Comparison of ENCODE assay signal across 18 cellular contexts in the genomic region with DNA sequence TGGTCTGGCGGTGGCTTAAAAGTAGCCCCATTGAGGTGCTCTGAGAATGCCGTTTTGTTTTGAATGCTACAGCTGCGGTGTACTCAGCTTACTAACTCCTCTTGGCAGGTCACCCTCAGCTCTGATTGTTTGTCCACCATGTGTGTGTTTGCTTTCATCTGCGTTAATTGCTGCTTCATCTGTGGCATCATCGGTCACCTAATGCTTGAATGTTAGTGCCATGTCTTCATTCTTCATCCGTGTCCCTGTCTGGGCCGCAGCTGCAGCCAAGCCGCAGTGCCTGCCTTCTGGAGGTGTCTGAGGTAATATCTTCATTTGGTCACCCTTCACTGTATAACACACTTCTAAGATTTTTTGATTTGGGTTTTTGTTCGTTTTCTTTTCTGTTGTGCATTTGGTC. TPM values are rescaled to one million over a fixed set of nuclear protein-coding genes. Genes with fewer than 3 reads are reported as not detected.
DNase-seq lines count a peak whose midpoint lies in the region; ATAC-seq, FAIRE-seq and TF ChIP-seq lines count a peak whose summit lies in the region.
"Had no signal": no experiment of that assay in that cellular context is flagged by ENCODE, and none has a peak within 500 bp of the region (broad histone marks: within the 10 kb centered on the region; RNA-seq: fewer than 3 reads in every experiment).

No MANE protein-coding gene starts in this region.

- DNase-seq in DMS53 (lab: John Stamatoyannopoulos, UW) (peak; percentile 64), NCI-H146 treated with DMSO at 0.1 percent for 48 hours (lab: John Stamatoyannopoulos, UW; ENCODE audit: unreplicated experiment) (peak; percentile 93), SHP77 treated with DMSO at 0.1 percent for 48 hours (lab: John Stamatoyannopoulos, UW) (peak; percentile 68), kidney glomerular epithelial cell (lab: John Stamatoyannopoulos, UW) (no peak), SK-N-SH (no peak), MCF 10A (ENCODE audit: unreplicated experiment) (no peak)
- DNase-seq: activated CD4-positive, CD25-positive, alpha-beta regulatory T cell; CD8-positive, alpha-beta memory T cell; foreskin keratinocyte; nucleus accumbens; SIG-M5; sigmoid colon had no signal

- H3K27me3 ChIP-seq in SK-N-SH (ENCODE audit: insufficient read depth) = no peaks in the 10 kb centered on the region
- H3K27me3 ChIP-seq: foreskin keratinocyte, sigmoid colon had no signal

- intact Hi-C loops in MCF 10A (cut with micrococcal nuclease) = no loop called here

- 0 out of 2 replicates have a peak, but pooled peaks cover 5% of the 10 kb centered on the region for H3K9me3 ChIP-seq in SK-N-SH
- H3K9me3 ChIP-seq: sigmoid colon had no signal

- peaks cover 31 to 33% of the 10 kb centered on the region in 2 experiments for H3K36me3 ChIP-seq in SK-N-SH (replicated peaks in 1 of 2; ENCODE audit: control insufficient read depth in 1 of 2, insufficient read depth in 2 of 2, low read length in 1 of 2)

- peaks cover 3 to 20% of the 10 kb centered on the region in 2 experiments; a peak in 3 of 4 replicates for H3K4me1 ChIP-seq in SK-N-SH (ENCODE audit: control insufficient read depth in 1 of 2, insufficient read depth in 2 of 2, low read depth in 1 of 2, low read length in 1 of 2)
- H3K4me1 ChIP-seq: foreskin keratinocyte had no signal

- no peak overlapping the region for H3K4me3 Mint-ChIP-seq in activated T-helper 17 cell treated with anti-CD3 and anti-CD28 coated beads, Interleukin-2, amount 50 U/mL, for 72 hours
- no peak overlapping the region for H3K4me3 Mint-ChIP-seq in MCF 10A (ENCODE audit: unreplicated experiment)
- H3K4me3 Mint-ChIP-seq: CD8-positive, alpha-beta memory T cell; dendritic cell treated with granulocyte-macrophage colony-stimulating factor and Interleukin-4, amounts not matched to agents 40 ng/mL and 50 ng/mL, for 4 days; T-helper 1 cell treated with Interleukin-12 subunit alpha and Interleukin-12 subunit beta and Interleukin-4 antibody, amounts not matched to agents 30 μg/mL and 1 μg/mL, for 36 hours had no signal

- H3K36me3 Mint-ChIP-seq in activated T-helper 17 cell treated with anti-CD3 and anti-CD28 coated beads, Interleukin-2, amount 50 U/mL, for 72 hours (ENCODE audit: low read depth) = peaks cover 75% of the 10 kb centered on the region
- H3K36me3 Mint-ChIP-seq in MCF 10A (ENCODE audit: insufficient read depth, unreplicated experiment) = peaks cover 30% of the 10 kb centered on the region

- no peaks in the 10 kb centered on the region for H3F3A ChIP-seq in SK-N-SH (replicated peaks; ENCODE audit: insufficient read depth)

- peaks cover 92% of the 10 kb centered on the region for H3K79me2 ChIP-seq in SK-N-SH (ENCODE audit: insufficient read depth)

- H2AFZ ChIP-seq in SK-N-SH (ENCODE audit: low read depth) = no peak overlapping the region

- POLR2A ChIA-PET in SK-N-SH (lab: Yijun Ruan, JAX) (interaction anchor here (1.3 kb wide), 1 partner anchor 17 kb away, joined by 3 read pairs; a partner anchor contains a TSS), MCF 10A (lab: Yijun Ruan, JAX) (interaction anchor here (0.6 to 1.3 kb wide), 4 partner anchors 9 to 958 kb away, joined by 3 to 4 read pairs (median 4); no protein-coding TSS in a partner anchor)

- WGBS in SK-N-SH (ENCODE audit: low lambda C conversion rate) = 98% methylated on average over 9 of the region's 9 CpGs

- no peak for TF ChIP-seq EP300 in SK-N-SH (IDR thresholded peaks at IDR 0.05; ENCODE audit: borderline replicate concordance in 1 of 2, low read depth in 1 of 2, low read length in 1 of 2)

- CTCF ChIA-PET in SK-N-SH (lab: Yijun Ruan, JAX) = interaction anchor here (0.7 to 1.6 kb wide), 6 partner anchors 10 to 362 kb away, joined by 3 to 6 read pairs (median 5); a partner anchor contains a TSS
- CTCF ChIA-PET in MCF 10A (lab: Yijun Ruan, JAX) = interaction anchor here (0.7 to 1.9 kb wide), 4 partner anchors 357 to 1404 kb away, joined by 3 to 8 read pairs (median 4); no protein-coding TSS in a partner anchor

- H3K27me3 Mint-ChIP-seq in activated T-helper 17 cell treated with anti-CD3 and anti-CD28 coated beads, Interleukin-2, amount 50 U/mL, for 72 hours = no peaks in the 10 kb centered on the region
- no peaks in the 10 kb centered on the region for H3K27me3 Mint-ChIP-seq in MCF 10A (ENCODE audit: insufficient read depth, unreplicated experiment)
- H3K27me3 Mint-ChIP-seq: CD8-positive, alpha-beta memory T cell; dendritic cell treated with granulocyte-macrophage colony-stimulating factor and Interleukin-4, amounts not matched to agents 40 ng/mL and 50 ng/mL, for 4 days had no signal

- H3K4me3 ChIP-seq in SK-N-SH (ENCODE audit: low read depth in 2 of 2, low read length in 1 of 2) = no peak overlapping the region
- H3K4me3 ChIP-seq: sigmoid colon had no signal

- H3K27ac Mint-ChIP-seq in activated T-helper 17 cell treated with anti-CD3 and anti-CD28 coated beads, Interleukin-2, amount 50 U/mL, for 72 hours = no peak overlapping the region
- H3K27ac Mint-ChIP-seq in MCF 10A (ENCODE audit: low read depth, unreplicated experiment) = no peak overlapping the region
- H3K27ac Mint-ChIP-seq: dendritic cell treated with granulocyte-macrophage colony-stimulating factor and Interleukin-4, amounts not matched to agents 40 ng/mL and 50 ng/mL, for 4 days; T-helper 1 cell treated with Interleukin-12 subunit alpha and Interleukin-12 subunit beta and Interleukin-4 antibody, amounts not matched to agents 30 μg/mL and 1 μg/mL, for 36 hours had no signal

- peaks cover 10% of the 10 kb centered on the region; the same call in 1 of the 2 replicates for H4K20me1 ChIP-seq in SK-N-SH (ENCODE audit: insufficient read depth)

- H3K4me1 Mint-ChIP-seq in activated T-helper 17 cell treated with anti-CD3 and anti-CD28 coated beads, Interleukin-2, amount 50 U/mL, for 72 hours = peaks cover 20% of the 10 kb centered on the region
- H3K4me1 Mint-ChIP-seq in MCF 10A (ENCODE audit: insufficient read depth, unreplicated experiment) = peaks cover 7% of the 10 kb centered on the region

- no peak overlapping the region for H3K4me2 ChIP-seq in SK-N-SH

- no peak for TF ChIP-seq RAD21 in SK-N-SH (IDR thresholded peaks at IDR 0.05; ENCODE audit: low read length)

- H3K27ac ChIP-seq in SK-N-SH (ENCODE audit: low read depth in 2 of 2, low read length in 1 of 2) = peak overlapping the region in 1 of 2 experiments; percentile 3; a peak in 1 of 4 replicates
- H3K27ac ChIP-seq: epithelial cell of prostate, foreskin keratinocyte, sigmoid colon had no signal

- ATAC-seq in activated T-helper 17 cell treated with anti-CD3 and anti-CD28 coated beads, Interleukin-2, amount 50 U/mL, for 72 hours (replicated peaks) = no peak
- ATAC-seq: foreskin keratinocyte, left lobe of liver had no signal

- no peak for TF ChIP-seq CTCF in SK-N-SH (IDR thresholded peaks at IDR 0.05)
- no peak for TF ChIP-seq CTCF in MCF 10A (IDR thresholded peaks at IDR 0.05; ENCODE audit: unreplicated experiment)

- H3K9me3 Mint-ChIP-seq in activated T-helper 17 cell treated with anti-CD3 and anti-CD28 coated beads, Interleukin-2, amount 50 U/mL, for 72 hours = no peaks in the 10 kb centered on the region
- H3K9me3 Mint-ChIP-seq in MCF 10A (ENCODE audit: unreplicated experiment) = no peaks in the 10 kb centered on the region
- H3K9me3 Mint-ChIP-seq: dendritic cell treated with granulocyte-macrophage colony-stimulating factor and Interleukin-4, amounts not matched to agents 40 ng/mL and 50 ng/mL, for 4 days; T-helper 1 cell treated with Interleukin-12 subunit alpha and Interleukin-12 subunit beta and Interleukin-4 antibody, amounts not matched to agents 30 μg/mL and 1 μg/mL, for 36 hours had no signal

- no peaks in the 10 kb centered on the region for H3K9me2 ChIP-seq in SK-N-SH

- no peak overlapping the region for H3K9ac ChIP-seq in SK-N-SH

- no TSS peak for BruUV-seq in MCF 10A (replicated peaks; lab: Mats Ljungman, UMichigan)

- FAIRE-seq in islet of Langerhans (lab: Jason Lieb, UNC) = peak; percentile 5

TF ChIP-seq in SK-N-SH, 30 proteins besides CTCF, POLR2A, EP300 and RAD21 (continues in another document):
- TF ChIP-seq NFIC (IDR thresholded peaks at IDR 0.05; ENCODE audit: borderline replicate concordance) = no peak
- TF ChIP-seq TEAD4 (IDR thresholded peaks at IDR 0.05; ENCODE audit: borderline replicate concordance, insufficient read depth) = no peak
- no peak for TF ChIP-seq FOXM1 (IDR thresholded peaks at IDR 0.05; ENCODE audit: low read depth)
- TF ChIP-seq JUND (IDR thresholded peaks at IDR 0.05) = no peak
- TF ChIP-seq GATA2 (CRISPR knock-in tag; IDR thresholded peaks at IDR 0.05) = no peak
- TF ChIP-seq, protein P1, sequence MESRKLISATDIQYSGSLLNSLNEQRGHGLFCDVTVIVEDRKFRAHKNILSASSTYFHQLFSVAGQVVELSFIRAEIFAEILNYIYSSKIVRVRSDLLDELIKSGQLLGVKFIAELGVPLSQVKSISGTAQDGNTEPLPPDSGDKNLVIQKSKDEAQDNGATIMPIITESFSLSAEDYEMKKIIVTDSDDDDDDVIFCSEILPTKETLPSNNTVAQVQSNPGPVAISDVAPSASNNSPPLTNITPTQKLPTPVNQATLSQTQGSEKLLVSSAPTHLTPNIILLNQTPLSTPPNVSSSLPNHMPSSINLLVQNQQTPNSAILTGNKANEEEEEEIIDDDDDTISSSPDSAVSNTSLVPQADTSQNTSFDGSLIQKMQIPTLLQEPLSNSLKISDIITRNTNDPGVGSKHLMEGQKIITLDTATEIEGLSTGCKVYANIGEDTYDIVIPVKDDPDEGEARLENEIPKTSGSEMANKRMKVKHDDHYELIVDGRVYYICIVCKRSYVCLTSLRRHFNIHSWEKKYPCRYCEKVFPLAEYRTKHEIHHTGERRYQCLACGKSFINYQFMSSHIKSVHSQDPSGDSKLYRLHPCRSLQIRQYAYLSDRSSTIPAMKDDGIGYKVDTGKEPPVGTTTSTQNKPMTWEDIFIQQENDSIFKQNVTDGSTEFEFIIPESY (IDR thresholded peaks at IDR 0.05; ENCODE audit: borderline replicate concordance, low read depth) = no peak
- no peak for TF ChIP-seq TAF1 (IDR thresholded peaks at IDR 0.05; ENCODE audit: borderline replicate concordance, low read depth, low read length)
- TF ChIP-seq MEF2A (IDR thresholded peaks at IDR 0.05; ENCODE audit: borderline replicate concordance, low read depth) = no peak
- TF ChIP-seq FOXJ3 (CRISPR knock-in tag; IDR thresholded peaks at IDR 0.05) = no peak
- TF ChIP-seq EZH2phosphoT487 (IDR thresholded peaks at IDR 0.05; ENCODE audit: borderline replicate concordance, low read depth) = no peak
- TF ChIP-seq NRF1 (IDR thresholded peaks at IDR 0.05; ENCODE audit: low read depth, low read length) = no peak
- TF ChIP-seq SMC3 (IDR thresholded peaks at IDR 0.05; ENCODE audit: low read depth, low read length) = no peak
- no peak for TF ChIP-seq RCOR1 (IDR thresholded peaks at IDR 0.05; ENCODE audit: low read length)

RNA-seq across cellular contexts. Expression of a gene that starts 16.5 kb away (rescaled TPM):
- 10 to 100 TPM; 10.2 to 11.9 TPM for total RNA-seq in activated T-helper 17 cell treated with anti-CD3 and anti-CD28 coated beads, Interleukin-2, amount 50 U/mL, for 72 hours
- 10.9 and 11.0 TPM in 2 replicates for polyA plus RNA-seq in SK-N-SH (2012; rRNA removed)
- 17.5 and 23.5 TPM in 2 replicates for polyA plus RNA-seq in SK-N-SH (2012; cell fraction: cytosol; rRNA removed)
- polyA plus RNA-seq in SK-N-SH (2012; cell fraction: nucleus; rRNA removed) = 8.4 and 16.4 TPM in 2 replicates
- 27.8 and 28.4 TPM in 2 replicates for total RNA-seq in MCF 10A (2022)

Comparison
In these comparisons a context has a peak if more than half of its experiments do, and no peak if none do; other contexts are left out.
1. DNase-seq: peak in DMS53 (single experiment), NCI-H146 treated with DMSO at 0.1 percent for 48 hours (single experiment) and SHP77 treated with DMSO at 0.1 percent for 48 hours (single experiment); none in kidney glomerular epithelial cell (single experiment), SK-N-SH (single experiment) and MCF 10A (single experiment).